1 cellular context compared by ENCODE assay signal in the genomic region with DNA sequence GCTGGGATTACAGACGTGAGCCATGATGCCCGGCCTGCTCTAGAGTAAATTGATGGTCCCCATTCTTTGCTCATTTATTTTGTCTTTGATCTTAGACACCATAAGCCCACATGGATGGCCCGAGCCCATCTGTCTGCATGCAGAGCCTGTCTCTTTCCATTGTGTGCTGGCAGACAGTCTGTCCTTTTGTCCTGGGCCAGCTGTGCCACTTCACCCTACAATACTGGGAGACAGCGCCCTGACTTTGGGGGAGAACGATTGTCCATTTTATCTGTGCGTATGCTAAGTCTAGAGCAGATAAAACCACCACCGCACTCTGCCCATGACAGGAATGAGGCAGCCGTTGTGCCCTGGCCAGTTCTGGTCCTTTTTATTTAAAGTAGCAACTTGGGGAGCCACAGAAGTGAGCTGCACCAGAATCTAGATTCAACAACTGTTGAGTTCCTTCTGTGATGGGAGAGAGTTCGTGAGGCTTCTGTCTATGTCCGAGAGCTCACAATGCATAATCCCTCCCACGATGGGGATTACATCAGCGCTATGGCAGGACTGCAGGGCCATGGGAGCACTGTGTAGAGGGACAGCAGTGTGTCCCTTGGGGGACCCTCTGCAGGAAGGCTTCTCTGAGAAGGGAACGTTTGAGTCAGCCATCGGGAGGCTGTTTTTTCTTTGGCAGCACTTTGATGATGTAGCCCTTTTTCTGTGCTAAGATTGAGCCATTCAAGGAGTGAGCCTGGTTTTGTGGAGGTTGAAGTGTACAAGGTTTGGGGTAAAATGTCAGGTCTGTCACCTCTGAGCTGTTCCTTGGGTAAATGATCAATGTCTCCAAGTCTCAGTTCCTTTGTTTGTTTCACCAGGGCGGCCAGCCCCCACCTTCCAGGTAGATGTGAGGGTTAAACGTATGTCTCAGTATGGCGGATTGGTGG.
TF ChIP-seq lines count a peak whose summit lies in the region.

No MANE protein-coding gene starts in this region.

TF ChIP-seq in SK-N-SH, 30 proteins besides CTCF, POLR2A, EP300 and RAD21:
- TF ChIP-seq TAF1 (IDR thresholded peaks at IDR 0.05; ENCODE audit: borderline replicate concordance, low read depth, low read length) (no peak), GATA2 (CRISPR knock-in tag; IDR thresholded peaks at IDR 0.05) (no peak), USF1 (IDR thresholded peaks at IDR 0.05; ENCODE audit: borderline replicate concordance, low read depth) (no peak), RXRA (IDR thresholded peaks at IDR 0.05; ENCODE audit: borderline replicate concordance, low read depth) (no peak), FOXM1 (IDR thresholded peaks at IDR 0.05; ENCODE audit: low read depth) (no peak), PBX3 (IDR thresholded peaks at IDR 0.05) (no peak), FOXJ3 (CRISPR knock-in tag; IDR thresholded peaks at IDR 0.05) (no peak), MEF2A (IDR thresholded peaks at IDR 0.05; ENCODE audit: borderline replicate concordance, low read depth) (no peak), POLR2AphosphoS5 (IDR thresholded peaks at IDR 0.05; ENCODE audit: low read depth, low read length) (no peak), MXI1 (IDR thresholded peaks at IDR 0.05; ENCODE audit: low read depth, low read length) (no peak), TCF12 (IDR thresholded peaks at IDR 0.05) (no peak), RCOR1 (IDR thresholded peaks at IDR 0.05; ENCODE audit: low read length) (no peak), RFX5 (IDR thresholded peaks at IDR 0.05; ENCODE audit: low read length) (no peak), NRF1 (IDR thresholded peaks at IDR 0.05; ENCODE audit: low read depth, low read length) (no peak), EZH2phosphoT487 (IDR thresholded peaks at IDR 0.05; ENCODE audit: borderline replicate concordance, low read depth) (no peak), NFIC (IDR thresholded peaks at IDR 0.05; ENCODE audit: borderline replicate concordance) (no peak)
- TF ChIP-seq, protein P1, sequence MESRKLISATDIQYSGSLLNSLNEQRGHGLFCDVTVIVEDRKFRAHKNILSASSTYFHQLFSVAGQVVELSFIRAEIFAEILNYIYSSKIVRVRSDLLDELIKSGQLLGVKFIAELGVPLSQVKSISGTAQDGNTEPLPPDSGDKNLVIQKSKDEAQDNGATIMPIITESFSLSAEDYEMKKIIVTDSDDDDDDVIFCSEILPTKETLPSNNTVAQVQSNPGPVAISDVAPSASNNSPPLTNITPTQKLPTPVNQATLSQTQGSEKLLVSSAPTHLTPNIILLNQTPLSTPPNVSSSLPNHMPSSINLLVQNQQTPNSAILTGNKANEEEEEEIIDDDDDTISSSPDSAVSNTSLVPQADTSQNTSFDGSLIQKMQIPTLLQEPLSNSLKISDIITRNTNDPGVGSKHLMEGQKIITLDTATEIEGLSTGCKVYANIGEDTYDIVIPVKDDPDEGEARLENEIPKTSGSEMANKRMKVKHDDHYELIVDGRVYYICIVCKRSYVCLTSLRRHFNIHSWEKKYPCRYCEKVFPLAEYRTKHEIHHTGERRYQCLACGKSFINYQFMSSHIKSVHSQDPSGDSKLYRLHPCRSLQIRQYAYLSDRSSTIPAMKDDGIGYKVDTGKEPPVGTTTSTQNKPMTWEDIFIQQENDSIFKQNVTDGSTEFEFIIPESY (IDR thresholded peaks at IDR 0.05; ENCODE audit: borderline replicate concordance, low read depth) = no peak
- TF ChIP-seq, protein P2, sequence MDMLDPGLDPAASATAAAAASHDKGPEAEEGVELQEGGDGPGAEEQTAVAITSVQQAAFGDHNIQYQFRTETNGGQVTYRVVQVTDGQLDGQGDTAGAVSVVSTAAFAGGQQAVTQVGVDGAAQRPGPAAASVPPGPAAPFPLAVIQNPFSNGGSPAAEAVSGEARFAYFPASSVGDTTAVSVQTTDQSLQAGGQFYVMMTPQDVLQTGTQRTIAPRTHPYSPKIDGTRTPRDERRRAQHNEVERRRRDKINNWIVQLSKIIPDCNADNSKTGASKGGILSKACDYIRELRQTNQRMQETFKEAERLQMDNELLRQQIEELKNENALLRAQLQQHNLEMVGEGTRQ (IDR thresholded peaks at IDR 0.05; ENCODE audit: borderline replicate concordance, low read depth, low read length) = no peak
- TF ChIP-seq, protein P3, sequence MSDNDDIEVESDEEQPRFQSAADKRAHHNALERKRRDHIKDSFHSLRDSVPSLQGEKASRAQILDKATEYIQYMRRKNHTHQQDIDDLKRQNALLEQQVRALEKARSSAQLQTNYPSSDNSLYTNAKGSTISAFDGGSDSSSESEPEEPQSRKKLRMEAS (IDR thresholded peaks at IDR 0.05; ENCODE audit: low read depth) = no peak
